ENCODE assay signal across 15 cellular contexts in the genomic region with DNA sequence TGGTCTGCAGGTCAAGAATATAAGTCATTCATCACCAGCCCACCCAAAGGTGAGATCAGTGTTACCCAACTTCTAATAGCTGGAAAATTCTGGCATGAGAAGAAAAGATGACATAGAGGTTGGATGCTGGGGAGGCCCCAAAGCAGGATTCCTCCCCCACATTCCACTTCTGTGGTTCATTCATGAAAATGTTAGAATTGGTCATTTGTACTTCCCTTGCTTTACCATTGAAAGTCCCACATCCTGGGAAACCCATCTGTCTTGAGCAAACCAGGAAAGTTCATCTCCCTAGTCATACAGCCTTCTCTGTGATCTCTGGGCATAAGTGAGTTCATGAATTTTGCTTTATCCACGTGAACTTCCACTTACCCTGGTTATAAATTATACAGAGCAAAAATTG.
DNase-seq lines count a peak whose midpoint lies in the region; TF ChIP-seq lines count a peak whose summit lies in the region.
"Had no signal": no experiment of that assay in that cellular context is flagged by ENCODE, and none has a peak within 500 bp of the region (broad histone marks: within the 10 kb centered on the region; RNA-seq: fewer than 3 reads in every experiment).

No MANE protein-coding gene starts in this region.

- peaks cover 13% of the 10 kb centered on the region for H3K4me1 Mint-ChIP-seq in endothelial cell (ENCODE audit: unreplicated experiment)

- H3K9me3 Mint-ChIP-seq in endothelial cell (ENCODE audit: unreplicated experiment), result peaks cover 7% of the 10 kb centered on the region

- peaks cover 3% of the 10 kb centered on the region for H3K27me3 Mint-ChIP-seq in endothelial cell (ENCODE audit: unreplicated experiment)

- H3K4me3 ChIP-seq in cardiac fibroblast (replicated peaks in 1 of 2; ENCODE audit: low read depth in 2 of 2, low read length in 2 of 2), result no peak overlapping the region
- H3K4me3 ChIP-seq: SK-N-MC had no signal

- H3K27ac Mint-ChIP-seq in endothelial cell (ENCODE audit: unreplicated experiment), result no peak overlapping the region
- H3K27ac Mint-ChIP-seq: CD4-positive, alpha-beta T cell had no signal

- TF ChIP-seq CTCF in cardiac fibroblast (IDR thresholded peaks at IDR 0.05; ENCODE audit: low read depth, low read length) (no peak), endothelial cell (IDR thresholded peaks at IDR 0.05; ENCODE audit: unreplicated experiment) (no peak)

- H3K36me3 Mint-ChIP-seq in endothelial cell (ENCODE audit: low read depth, unreplicated experiment), result peaks cover 11% of the 10 kb centered on the region

- no peak overlapping the region for H3K4me3 Mint-ChIP-seq in endothelial cell (ENCODE audit: unreplicated experiment)
- H3K4me3 Mint-ChIP-seq: CD4-positive, alpha-beta T cell had no signal

- DNase-seq in Daoy (ENCODE audit: low read depth), result peak; percentile 25
- DNase-seq in HT1080 (ENCODE audit: low read depth), result peak; percentile 45
- DNase-seq in cardiac fibroblast (ENCODE audit: low read depth in 2 of 2), result peak; percentile 19 to 80
- peak; percentile 73 for DNase-seq in kidney tubule cell (ENCODE audit: low spot score)
- DNase-seq in cortex of kidney (lab: John Stamatoyannopoulos, UW), result no peak
- DNase-seq in activated naive CD4-positive, alpha-beta T cell treated with Interleukin-2 at 50 U/mL for 16 hours, result no peak
- DNase-seq in endothelial cell (ENCODE audit: low spot score), result no peak
- no peak for DNase-seq in midbrain (lab: John Stamatoyannopoulos, UW)
- DNase-seq: CD4-positive, alpha-beta T cell; DMS79 treated with DMSO at 0.1 percent for 48 hours; NCI-H1048; NCI-H2227 treated with DMSO at 0.1 percent for 48 hours; NCI-H526; NK-92 treated with Interleukin-12 subunit alpha and Interleukin-12 subunit beta, amount 100 ng/mL, for 24 hours had no signal

Comparison
In these comparisons a context has a peak if more than half of its experiments do, and no peak if none do; other contexts are left out.
1. DNase-seq: peak in Daoy (single experiment), HT1080 (single experiment), cardiac fibroblast (2 of 2) and kidney tubule cell (single experiment); none in cortex of kidney (single experiment), activated naive CD4-positive, alpha-beta T cell treated with Interleukin-2 at 50 U/mL for 16 hours (single experiment), endothelial cell (single experiment) and midbrain (single experiment).